ENCODE assay signal across 23 cellular contexts in genomic region chr11:62193954-62194353, GRCh38. TPM values are rescaled to one million over a fixed set of nuclear protein-coding genes. Genes with fewer than 3 reads are reported as not detected.
DNase-seq lines count a peak whose midpoint lies in the region; ATAC-seq and TF ChIP-seq lines count a peak whose summit lies in the region.
"Had no signal": no experiment of that assay in that cellular context is flagged by ENCODE, and none has a peak within 500 bp of the region (broad histone marks: within the 10 kb centered on the region; RNA-seq: fewer than 3 reads in every experiment).

No MANE protein-coding gene starts in this region.

- no peaks in the 10 kb centered on the region for H3K36me3 Mint-ChIP-seq in activated naive CD4-positive, alpha-beta T cell treated with anti-CD3 and anti-CD28 coated beads for 36 hours (ENCODE audit: low read depth)
- no peaks in the 10 kb centered on the region for H3K36me3 Mint-ChIP-seq in activated naive CD4-positive, alpha-beta T cell treated with anti-CD3 and anti-CD28 coated beads, Interleukin-2, amount 10 ng/mL, durations not matched to agents 7 days and 5 days
- H3K36me3 Mint-ChIP-seq: natural killer cell treated with Interleukin-12 subunit alpha and Interleukin-12 subunit beta and Interleukin-15 and Interleukin-18, amount 100 ng/mL, for 72 hours; stimulated activated effector memory CD8-positive, alpha-beta T cell treated with anti-CD3 and anti-CD28 coated beads, Interleukin-12 subunit alpha, Interleukin-12 subunit beta, amount 100 ng/mL, for 72 hours had no signal

- no peak for TF ChIP-seq EP300 in SK-N-SH (IDR thresholded peaks at IDR 0.05; ENCODE audit: borderline replicate concordance in 1 of 2, low read depth in 1 of 2, low read length in 1 of 2)

- DNase-seq in activated naive CD4-positive, alpha-beta T cell treated with anti-CD3 and anti-CD28 coated beads for 36 hours: peak; percentile 27
- no peak for DNase-seq in activated naive CD4-positive, alpha-beta T cell treated with anti-CD3 and anti-CD28 coated beads, Interleukin-2, amount 10 ng/mL, durations not matched to agents 7 days and 5 days
- DNase-seq in SK-N-SH: no peak
- DNase-seq in fibroblast of villous mesenchyme (ENCODE audit: low read depth): peak; percentile 12
- no peak for DNase-seq in upper lobe of right lung
- no peak for DNase-seq in AML-193 (lab: John Stamatoyannopoulos, UW)
- DNase-seq in inferior parietal cortex (ENCODE audit: extremely low spot score): no peak
- DNase-seq: activated gamma-delta T cell, anterior cingulate cortex, DMS53, gastrocnemius medialis, NCI-H2081, NCI-H524, psoas muscle had no signal

- POLR2A ChIA-PET in SK-N-SH (lab: Yijun Ruan, JAX): no interaction called here

- no peaks in the 10 kb centered on the region for H3K4me1 Mint-ChIP-seq in activated naive CD4-positive, alpha-beta T cell treated with anti-CD3 and anti-CD28 coated beads for 36 hours (ENCODE audit: low read depth)
- no peaks in the 10 kb centered on the region for H3K4me1 Mint-ChIP-seq in activated naive CD4-positive, alpha-beta T cell treated with anti-CD3 and anti-CD28 coated beads, Interleukin-2, amount 10 ng/mL, durations not matched to agents 7 days and 5 days
- H3K4me1 Mint-ChIP-seq: stimulated activated effector memory CD8-positive, alpha-beta T cell treated with anti-CD3 and anti-CD28 coated beads, Interleukin-12 subunit alpha, Interleukin-12 subunit beta, amount 100 ng/mL, for 72 hours had no signal

- H3K9me3 ChIP-seq in SK-N-SH (no peaks in the 10 kb centered on the region), upper lobe of right lung (no peaks in the 10 kb centered on the region)
- H3K9me3 ChIP-seq: gastrocnemius medialis, HAP-1, psoas muscle, thyroid gland had no signal

- no peak overlapping the region for H2AFZ ChIP-seq in SK-N-SH (ENCODE audit: low read depth)

- 42% methylated on average over 4 of the region's 4 CpGs for WGBS in SK-N-SH (ENCODE audit: low lambda C conversion rate)

- intact Hi-C loops in activated naive CD4-positive, alpha-beta T cell treated with anti-CD3 and anti-CD28 coated beads for 36 hours (cut with micrococcal nuclease): no loop called here
- intact Hi-C loops in upper lobe of right lung (cut with DNase I): no loop called here

- H3K27me3 ChIP-seq in SK-N-SH (ENCODE audit: insufficient read depth) (peaks cover 22% of the 10 kb centered on the region), upper lobe of right lung (peaks cover 41% of the 10 kb centered on the region)
- H3K27me3 ChIP-seq: gastrocnemius medialis, thyroid gland had no signal

- H3K27ac ChIP-seq in SK-N-SH (ENCODE audit: low read depth in 2 of 2, low read length in 1 of 2): no peak overlapping the region
- no peak overlapping the region for H3K27ac ChIP-seq in upper lobe of right lung
- H3K27ac ChIP-seq: C4-2B, epithelial cell of prostate, gastrocnemius medialis, psoas muscle, thyroid gland had no signal

- CTCF ChIA-PET in activated naive CD4-positive, alpha-beta T cell treated with anti-CD3 and anti-CD28 coated beads for 36 hours (lab: Charles Lee): no interaction called here
- CTCF ChIA-PET in activated naive CD4-positive, alpha-beta T cell treated with anti-CD3 and anti-CD28 coated beads, Interleukin-2, amount 10 ng/mL, durations not matched to agents 7 days and 5 days (lab: Charles Lee): no interaction called here
- CTCF ChIA-PET in SK-N-SH (lab: Yijun Ruan, JAX): interaction anchor here (1.2 kb wide), 1 partner anchor 22 kb away, joined by 3 read pairs; no protein-coding TSS in a partner anchor

- H3K9me2 ChIP-seq in SK-N-SH: no peaks in the 10 kb centered on the region

- H3K36me3 ChIP-seq in SK-N-SH (replicated peaks in 1 of 2; ENCODE audit: control insufficient read depth in 1 of 2, insufficient read depth in 2 of 2, low read length in 1 of 2) (no peaks in the 10 kb centered on the region), upper lobe of right lung (no peaks in the 10 kb centered on the region)
- H3K36me3 ChIP-seq: gastrocnemius medialis, HAP-1, thyroid gland had no signal

- no peak overlapping the region for H3K4me2 ChIP-seq in SK-N-SH

- H4K20me1 ChIP-seq in SK-N-SH (ENCODE audit: insufficient read depth): no peaks in the 10 kb centered on the region

- no peak overlapping the region for H3K27ac Mint-ChIP-seq in activated naive CD4-positive, alpha-beta T cell treated with anti-CD3 and anti-CD28 coated beads for 36 hours
- H3K27ac Mint-ChIP-seq in activated naive CD4-positive, alpha-beta T cell treated with anti-CD3 and anti-CD28 coated beads, Interleukin-2, amount 10 ng/mL, durations not matched to agents 7 days and 5 days: no peak overlapping the region
- H3K27ac Mint-ChIP-seq: natural killer cell treated with Interleukin-12 subunit alpha and Interleukin-12 subunit beta and Interleukin-15 and Interleukin-18, amount 100 ng/mL, for 72 hours; stimulated activated effector memory CD8-positive, alpha-beta T cell treated with anti-CD3 and anti-CD28 coated beads, Interleukin-12 subunit alpha, Interleukin-12 subunit beta, amount 100 ng/mL, for 72 hours had no signal

- H3K4me1 ChIP-seq in SK-N-SH (ENCODE audit: control insufficient read depth in 1 of 2, insufficient read depth in 2 of 2, low read depth in 1 of 2, low read length in 1 of 2) (no peaks in the 10 kb centered on the region; a peak in 1 of 4 replicates), upper lobe of right lung (no peaks in the 10 kb centered on the region)
- H3K4me1 ChIP-seq: gastrocnemius medialis, psoas muscle, thyroid gland had no signal

- no peaks in the 10 kb centered on the region for H3K9me3 Mint-ChIP-seq in activated naive CD4-positive, alpha-beta T cell treated with anti-CD3 and anti-CD28 coated beads for 36 hours
- H3K9me3 Mint-ChIP-seq in activated naive CD4-positive, alpha-beta T cell treated with anti-CD3 and anti-CD28 coated beads, Interleukin-2, amount 10 ng/mL, durations not matched to agents 7 days and 5 days: no peaks in the 10 kb centered on the region
- H3K9me3 Mint-ChIP-seq: natural killer cell treated with Interleukin-12 subunit alpha and Interleukin-12 subunit beta and Interleukin-15 and Interleukin-18, amount 100 ng/mL, for 72 hours; stimulated activated effector memory CD8-positive, alpha-beta T cell treated with anti-CD3 and anti-CD28 coated beads, Interleukin-12 subunit alpha, Interleukin-12 subunit beta, amount 100 ng/mL, for 72 hours had no signal

- peak; percentile 47 for ATAC-seq in upper lobe of right lung
- no peak for ATAC-seq in HG02763 (IDR thresholded peaks at IDR 0.05; ENCODE audit: unreplicated experiment)
- ATAC-seq: activated CD4-positive, CD25-positive, alpha-beta regulatory T cell treated with anti-CD3 and anti-CD28 coated beads, Interleukin-2, amount 50 U/mL, for 24 hours; gastrocnemius medialis; natural killer cell treated with Interleukin-12 subunit alpha and Interleukin-12 subunit beta and Interleukin-15 and Interleukin-18, amount 100 ng/mL, for 72 hours; psoas muscle; stimulated activated effector memory CD8-positive, alpha-beta T cell treated with anti-CD3 and anti-CD28 coated beads, Interleukin-12 subunit alpha, Interleukin-12 subunit beta, amount 100 ng/mL, for 72 hours had no signal

- peaks cover 35% of the 10 kb centered on the region for H3K27me3 Mint-ChIP-seq in activated naive CD4-positive, alpha-beta T cell treated with anti-CD3 and anti-CD28 coated beads for 36 hours (ENCODE audit: low read depth)
- H3K27me3 Mint-ChIP-seq in activated naive CD4-positive, alpha-beta T cell treated with anti-CD3 and anti-CD28 coated beads, Interleukin-2, amount 10 ng/mL, durations not matched to agents 7 days and 5 days: peaks cover 59% of the 10 kb centered on the region

- no peak overlapping the region for H3K4me3 Mint-ChIP-seq in activated naive CD4-positive, alpha-beta T cell treated with anti-CD3 and anti-CD28 coated beads for 36 hours
- no peak overlapping the region for H3K4me3 Mint-ChIP-seq in activated naive CD4-positive, alpha-beta T cell treated with anti-CD3 and anti-CD28 coated beads, Interleukin-2, amount 10 ng/mL, durations not matched to agents 7 days and 5 days
- H3K4me3 Mint-ChIP-seq: natural killer cell treated with Interleukin-12 subunit alpha and Interleukin-12 subunit beta and Interleukin-15 and Interleukin-18, amount 100 ng/mL, for 72 hours; stimulated activated effector memory CD8-positive, alpha-beta T cell treated with anti-CD3 and anti-CD28 coated beads, Interleukin-12 subunit alpha, Interleukin-12 subunit beta, amount 100 ng/mL, for 72 hours had no signal

- no peaks in the 10 kb centered on the region for H3K79me2 ChIP-seq in SK-N-SH (ENCODE audit: insufficient read depth)

- TF ChIP-seq RAD21 in SK-N-SH (IDR thresholded peaks at IDR 0.05; ENCODE audit: low read length): no peak

- TF ChIP-seq CTCF in SK-N-SH (IDR thresholded peaks at IDR 0.05): no peak
- TF ChIP-seq CTCF in fibroblast of villous mesenchyme (IDR thresholded peaks at IDR 0.05; ENCODE audit: insufficient read depth, low read depth, low read length): no peak
- TF ChIP-seq CTCF in upper lobe of right lung (IDR thresholded peaks at IDR 0.05): no peak

- H3F3A ChIP-seq in SK-N-SH (replicated peaks; ENCODE audit: insufficient read depth): no peaks in the 10 kb centered on the region

- H3K9ac ChIP-seq in SK-N-SH: no peak overlapping the region

- H3K4me3 ChIP-seq in SK-N-SH (ENCODE audit: low read depth in 2 of 2, low read length in 1 of 2): no peak overlapping the region
- H3K4me3 ChIP-seq in fibroblast of villous mesenchyme (ENCODE audit: low read depth, low read length): no peak overlapping the region
- H3K4me3 ChIP-seq in upper lobe of right lung: no peak overlapping the region
- H3K4me3 ChIP-seq: gastrocnemius medialis, HAP-1, psoas muscle, thyroid gland had no signal

TF ChIP-seq in SK-N-SH, 30 proteins besides CTCF, POLR2A, EP300 and RAD21 (continues in another document):
- TF ChIP-seq CHD2 (IDR thresholded peaks at IDR 0.05; ENCODE audit: low read length, partially characterized antibody): no peak

RNA-seq across cellular contexts. Expression of gene SCGB1D1, which starts 3.9 kb away (rescaled TPM):
- not detected for total RNA-seq in activated naive CD4-positive, alpha-beta T cell treated with anti-CD3 and anti-CD28 coated beads for 36 hours
- not detected in 2 replicates for polyA plus RNA-seq in SK-N-SH (2012; rRNA removed)
- not detected in 2 replicates for polyA plus RNA-seq in SK-N-SH (2012; cell fraction: cytosol; rRNA removed)
- polyA plus RNA-seq in SK-N-SH (2012; cell fraction: nucleus; rRNA removed): not detected in 2 replicates
- total RNA-seq in fibroblast of villous mesenchyme (not detected in 2 replicates), upper lobe of right lung (not detected)
- total RNA-seq: gastrocnemius medialis; natural killer cell treated with Interleukin-12 subunit alpha and Interleukin-12 subunit beta and Interleukin-15 and Interleukin-18, amount 100 ng/mL, for 72 hours; psoas muscle; T-helper 2 cell treated with Interferon-gamma antibody and Interleukin-4, amounts not matched to agents 100 ng/mL and 5 ng/mL, for 36 hours; thyroid gland had no signal
- polyA plus RNA-seq: psoas muscle had no signal

RNA-seq across cellular contexts. Expression of gene SCGB2A1, which starts 14.5 kb away (rescaled TPM):
- not detected for total RNA-seq in activated naive CD4-positive, alpha-beta T cell treated with anti-CD3 and anti-CD28 coated beads for 36 hours
- not detected in 2 replicates for polyA plus RNA-seq in SK-N-SH (2012; rRNA removed)
- not detected in 2 replicates for polyA plus RNA-seq in SK-N-SH (2012; cell fraction: cytosol; rRNA removed)
- polyA plus RNA-seq in SK-N-SH (2012; cell fraction: nucleus; rRNA removed): not detected in 2 replicates
- total RNA-seq in fibroblast of villous mesenchyme (not detected in 2 replicates), upper lobe of right lung (not detected)
- total RNA-seq: gastrocnemius medialis; natural killer cell treated with Interleukin-12 subunit alpha and Interleukin-12 subunit beta and Interleukin-15 and Interleukin-18, amount 100 ng/mL, for 72 hours; psoas muscle; T-helper 2 cell treated with Interferon-gamma antibody and Interleukin-4, amounts not matched to agents 100 ng/mL and 5 ng/mL, for 36 hours had no signal
- polyA plus RNA-seq: psoas muscle had no signal

RNA-seq across cellular contexts. Expression of gene SCGB1D2, which starts 48.1 kb away (rescaled TPM):
- not detected for total RNA-seq in activated naive CD4-positive, alpha-beta T cell treated with anti-CD3 and anti-CD28 coated beads for 36 hours
- polyA plus RNA-seq in SK-N-SH (2012; rRNA removed): not detected in 2 replicates
- not detected in 2 replicates for polyA plus RNA-seq in SK-N-SH (2012; cell fraction: cytosol; rRNA removed)
- not detected in 2 replicates for polyA plus RNA-seq in SK-N-SH (2012; cell fraction: nucleus; rRNA removed)
- total RNA-seq in fibroblast of villous mesenchyme (not detected in 2 replicates), upper lobe of right lung (not detected)
- total RNA-seq: natural killer cell treated with Interleukin-12 subunit alpha and Interleukin-12 subunit beta and Interleukin-15 and Interleukin-18, amount 100 ng/mL, for 72 hours; T-helper 2 cell treated with Interferon-gamma antibody and Interleukin-4, amounts not matched to agents 100 ng/mL and 5 ng/mL, for 36 hours; thyroid gland had no signal

Comparison
In these comparisons a context has a peak if more than half of its experiments do, and no peak if none do; other contexts are left out.
1. DNase-seq: peak in activated naive CD4-positive, alpha-beta T cell treated with anti-CD3 and anti-CD28 coated beads for 36 hours (single experiment) and fibroblast of villous mesenchyme (single experiment); none in activated naive CD4-positive, alpha-beta T cell treated with anti-CD3 and anti-CD28 coated beads, Interleukin-2, amount 10 ng/mL, durations not matched to agents 7 days and 5 days (single experiment), SK-N-SH (single experiment), upper lobe of right lung (single experiment), AML-193 (0 of 2) and inferior parietal cortex (single experiment).